In the genomic region with DNA sequence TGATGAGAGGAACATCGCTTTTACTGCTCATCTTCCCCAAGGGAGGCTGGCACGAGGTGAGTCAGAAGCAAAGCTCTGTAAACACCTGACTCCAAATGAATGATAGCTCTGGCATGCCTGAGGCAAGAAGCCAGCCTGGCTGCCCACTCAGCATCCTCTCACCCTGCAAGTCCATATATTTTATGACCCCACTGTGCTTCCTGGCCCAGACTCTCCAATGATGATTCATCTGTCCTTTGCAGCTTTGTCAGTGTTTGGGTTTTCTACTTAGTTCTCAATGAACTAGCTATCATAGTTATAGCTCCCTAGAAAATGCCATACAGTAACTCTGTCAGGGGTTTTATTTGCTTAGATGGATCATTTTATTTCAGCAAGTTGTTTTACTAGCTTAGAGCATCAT, we compare ENCODE assay signal across 1 cellular context.
TF ChIP-seq lines count a peak whose summit lies in the region.

No MANE protein-coding gene starts in this region.

TF ChIP-seq in endothelial cell of umbilical vein, 7 proteins besides CTCF, POLR2A, EP300 and RAD21:
- TF ChIP-seq FOS (IDR thresholded peaks at IDR 0.05; ENCODE audit: borderline replicate concordance, insufficient read depth, low read length) (peak; percentile 10), GATA2 (IDR thresholded peaks at IDR 0.05; ENCODE audit: insufficient read depth, insufficient read length, low read depth, low read length) (no peak)
